13 cellular contexts compared by ENCODE assay signal in the genomic region with DNA sequence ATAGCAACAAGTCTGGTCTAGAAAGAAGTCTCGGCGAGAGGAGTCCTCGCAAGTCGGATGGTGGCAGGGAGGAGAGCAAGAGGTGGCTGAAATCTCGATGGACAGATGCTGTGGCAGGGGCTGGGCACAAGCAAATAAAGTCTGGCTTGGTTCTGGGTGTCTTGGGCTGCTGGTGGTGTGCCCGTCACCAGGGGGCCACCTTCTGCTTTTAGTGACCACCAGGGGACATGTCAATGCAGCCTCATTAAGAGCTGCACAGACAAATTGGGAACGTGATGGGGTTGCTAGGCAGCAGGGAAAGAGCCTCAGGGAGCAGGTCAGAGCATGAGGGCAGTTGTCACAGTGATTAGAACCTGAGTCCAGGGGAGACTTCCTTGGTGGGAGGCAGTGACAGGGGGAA. TPM values are rescaled to one million over a fixed set of nuclear protein-coding genes. Genes with fewer than 3 reads are reported as not detected.
DNase-seq lines count a peak whose midpoint lies in the region; TF ChIP-seq lines count a peak whose summit lies in the region.
"Had no signal": no experiment of that assay in that cellular context is flagged by ENCODE, and none has a peak within 500 bp of the region (broad histone marks: within the 10 kb centered on the region; RNA-seq: fewer than 3 reads in every experiment).

No MANE protein-coding gene starts in this region.

- H3K9me3 Mint-ChIP-seq in brain = no peaks in the 10 kb centered on the region

- peaks cover 24% of the 10 kb centered on the region for H3K4me1 Mint-ChIP-seq in brain

- WGBS in smooth muscle cell (ENCODE audit: low lambda C conversion rate) = 60% methylated on average over 7 of the region's 7 CpGs
- WGBS in spleen, 5 donors = 61 to 80% (median 77%) methylated on average over 7 of the region's 7 CpGs

- H3K9ac ChIP-seq in Loucy (ENCODE audit: low read depth, low read length, poor library complexity, severe bottlenecking) = no peak overlapping the region
- H3K9ac ChIP-seq in smooth muscle cell (ENCODE audit: low read depth) = no peak overlapping the region
- H3K9ac ChIP-seq: KMS-11 had no signal

- H3K27me3 ChIP-seq in Loucy (ENCODE audit: insufficient read depth, low read length, poor library complexity, severe bottlenecking) = no peaks in the 10 kb centered on the region
- H3K27me3 ChIP-seq in smooth muscle cell (ENCODE audit: low read depth) = no peaks in the 10 kb centered on the region
- H3K27me3 ChIP-seq in spleen (replicated peaks in 1 of 7) = no peaks in the 10 kb centered on the region
- H3K27me3 ChIP-seq: uterus had no signal

- no peak overlapping the region for H3K4me3 Mint-ChIP-seq in brain

- no peaks in the 10 kb centered on the region for H3K9me2 ChIP-seq in Loucy (replicated peaks; ENCODE audit: low read depth, low read length)

- peak; percentile 58 for DNase-seq in NCI-H82 (lab: John Stamatoyannopoulos, UW)
- DNase-seq in NCI-H82 treated with DMSO at 0.1 percent for 48 hours (lab: John Stamatoyannopoulos, UW; ENCODE audit: unreplicated experiment) = no peak
- no peak for DNase-seq in smooth muscle cell (lab: John Stamatoyannopoulos, UW; ENCODE audit: unreplicated experiment)
- no peak for DNase-seq in GM13977 (ENCODE audit: low spot score)
- DNase-seq in spleen = no peak
- no peak for DNase-seq in NCI-H2196 treated with DMSO at 0.1 percent for 48 hours (lab: John Stamatoyannopoulos, UW; ENCODE audit: unreplicated experiment)
- DNase-seq: C1 segment of cervical spinal cord, cerebellar nuclear complex, uterus had no signal

- H4K20me1 ChIP-seq in Loucy (ENCODE audit: insufficient read depth, low read length, poor library complexity, severe bottlenecking) (no peaks in the 10 kb centered on the region), smooth muscle cell (ENCODE audit: low read depth) (no peaks in the 10 kb centered on the region)

- intact Hi-C loops in spleen (cut with DNase I; ENCODE audit: low total_unique reads) = loop anchor here (10.0 kb wide), 1 partner anchor 445 kb away; no protein-coding TSS in a partner anchor

- H2AFZ ChIP-seq in Loucy (ENCODE audit: low read length) = no peak overlapping the region
- no peak overlapping the region for H2AFZ ChIP-seq in smooth muscle cell (ENCODE audit: low read depth)

- no peaks in the 10 kb centered on the region for H3K9me3 ChIP-seq in Loucy (ENCODE audit: insufficient read depth, low read depth, low read length)
- H3K9me3 ChIP-seq in smooth muscle cell (replicated peaks; ENCODE audit: low read depth) = no peaks in the 10 kb centered on the region
- peaks cover 0 to 2% (median 0%) of the 10 kb centered on the region in 8 donors for H3K9me3 ChIP-seq in spleen
- H3K9me3 ChIP-seq: neutrophil, uterus had no signal

- H3K4me3 ChIP-seq in Loucy (ENCODE audit: low read length, poor library complexity, severe bottlenecking) (no peak overlapping the region), smooth muscle cell (no peak overlapping the region), spleen (no peak overlapping the region)
- H3K4me3 ChIP-seq: uterus had no signal

- in situ Hi-C loops in GM13977 (cut with MboI; ENCODE audit: low pct_unique_long_range_greater_than_20kb, low sequenced_read_pairs, unreplicated experiment) = no loop called here

- H3F3A ChIP-seq in Loucy (ENCODE audit: low read depth) (no peaks in the 10 kb centered on the region), smooth muscle cell (ENCODE audit: low read depth) (no peaks in the 10 kb centered on the region)

- H3K36me3 ChIP-seq in Loucy (ENCODE audit: insufficient read depth, low read length) (no peaks in the 10 kb centered on the region), smooth muscle cell (ENCODE audit: low read depth) (no peaks in the 10 kb centered on the region), spleen (no peaks in the 10 kb centered on the region)
- H3K36me3 ChIP-seq: neutrophil, uterus had no signal

- H3K27ac ChIP-seq in smooth muscle cell (ENCODE audit: low read depth) (no peak overlapping the region), spleen (no peak overlapping the region)
- H3K27ac ChIP-seq: KMS-11, neutrophil, uterus had no signal

- TF ChIP-seq CTCF in Loucy (conservative IDR thresholded peaks at IDR 0.05; ENCODE audit: low read length) (peak; percentile 71), brain (conservative IDR thresholded peaks at IDR 0.05) (peak; percentile 16 to 31), smooth muscle cell (IDR thresholded peaks at IDR 0.05; ENCODE audit: borderline replicate concordance, insufficient read depth, poor library complexity, severe bottlenecking) (peak; percentile 25), GM13977 (IDR thresholded peaks at IDR 0.05; ENCODE audit: extremely low read depth, insufficient read depth, missing control alignments) (no peak), spleen (IDR thresholded peaks at IDR 0.05 in 8 of 11, conservative IDR thresholded peaks at IDR 0.05 in 3 of 11) (peak in 4 of 11 experiments; percentile 7 to 31 (median 14))

- peaks cover 6% of the 10 kb centered on the region for H3K27me3 Mint-ChIP-seq in brain

- H3K4me2 ChIP-seq in Loucy (ENCODE audit: low read depth, low read length, poor library complexity, severe bottlenecking) = no peak overlapping the region
- no peak overlapping the region for H3K4me2 ChIP-seq in smooth muscle cell
- H3K4me2 ChIP-seq: KMS-11 had no signal

- H3K36me3 Mint-ChIP-seq in brain = no peaks in the 10 kb centered on the region

- peak overlapping the region in 1 of 5 experiments; percentile 35 for H3K27ac Mint-ChIP-seq in brain

- no peak for TF ChIP-seq POLR2A in spleen (IDR thresholded peaks at IDR 0.05)

- H3K79me2 ChIP-seq in Loucy (ENCODE audit: insufficient read depth, low read length) = no peaks in the 10 kb centered on the region
- no peaks in the 10 kb centered on the region for H3K79me2 ChIP-seq in smooth muscle cell (ENCODE audit: low read depth)

- H3K4me1 ChIP-seq in Loucy (ENCODE audit: insufficient read depth, low read length, poor library complexity, severe bottlenecking) (no peaks in the 10 kb centered on the region), smooth muscle cell (ENCODE audit: low read depth) (no peaks in the 10 kb centered on the region), spleen (peaks cover 7 to 39% (median 19%) of the 10 kb centered on the region in 6 donors)
- H3K4me1 ChIP-seq: uterus had no signal

RNA-seq across cellular contexts. Expression of gene LRRC74A, which starts 43.9 kb away (rescaled TPM):
- polyA plus RNA-seq in brain (ENCODE audit: insufficient read depth, low read depth, low replicate concordance) (not detected), smooth muscle cell (not detected in 2 replicates), spleen (under 1 TPM; 0.03 to 0.16 (median 0.04) TPM)
- total RNA-seq in smooth muscle cell (not detected in 2 replicates), spleen (under 1 TPM in 2 of 7 donors, not detected in 5; 0.32 to 0.43 TPM)
- total RNA-seq: uterus had no signal

RNA-seq across cellular contexts. Expression of gene ANGEL1, which starts 57.5 kb away (rescaled TPM):
- polyA plus RNA-seq in brain (ENCODE audit: insufficient read depth, low read depth, low replicate concordance) = 19.3 TPM
- total RNA-seq in smooth muscle cell = 18.1 and 20.4 TPM in 2 replicates
- 8.4 and 9.5 TPM in 2 replicates for polyA plus RNA-seq in smooth muscle cell
- total RNA-seq in spleen = 10 to 100 TPM; 35.5 to 76.8 (median 60.2) TPM
- polyA plus RNA-seq in spleen = 10 to 100 TPM in 2 of 3 donors, 1 to 10 TPM in 1; 7.4 to 21.1 (median 10.5) TPM
